In the genomic region with DNA sequence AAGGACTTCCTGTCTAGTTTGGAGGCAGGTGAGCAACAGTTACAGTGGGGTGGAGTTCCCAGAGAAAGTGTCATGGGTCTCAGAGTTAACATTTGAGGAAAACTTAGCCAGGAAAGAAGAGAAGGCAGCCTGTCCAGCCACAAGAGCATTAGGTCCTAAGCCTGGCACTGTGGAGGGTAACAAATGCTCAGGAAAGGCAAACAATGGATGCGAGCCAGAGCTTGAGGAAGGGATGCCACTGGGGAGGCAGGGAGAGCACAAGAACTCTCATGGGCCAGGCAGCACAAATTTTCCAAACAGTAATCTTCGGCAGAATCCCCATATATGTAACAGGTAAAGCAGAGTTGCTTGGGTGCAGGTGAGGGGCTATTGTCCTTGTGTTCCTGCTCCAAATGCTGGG, we compare ENCODE assay signal across 25 cellular contexts. TPM values are rescaled to one million over a fixed set of nuclear protein-coding genes. Genes with fewer than 3 reads are reported as not detected.
"Had no signal": no experiment of that assay in that cellular context is flagged by ENCODE, and none has a peak within 500 bp of the region (broad histone marks: within the 10 kb centered on the region; RNA-seq: fewer than 3 reads in every experiment).

No MANE protein-coding gene starts in this region.

- H3K4me3 Mint-ChIP-seq: naive thymus-derived CD8-positive, alpha-beta T cell; stimulated activated naive B cell treated with anti-CD40 and anti-IgM and Interleukin-4, amounts not matched to agents 10 μg/mL and 1 μg/mL and 100 μg/mL, for 72 hours; stimulated activated naive CD8-positive, alpha-beta T cell treated with anti-CD3 and anti-CD28 coated beads, Interleukin-15, amount 100 ng/mL, for 72 hours had no signal

- H2AFZ ChIP-seq: hepatocyte had no signal

- ATAC-seq: left colon; mucosa of descending colon; naive thymus-derived CD8-positive, alpha-beta T cell; sciatic nerve; stimulated activated naive B cell treated with anti-CD40 and anti-IgM and Interleukin-4, amounts not matched to agents 10 μg/mL and 1 μg/mL and 100 μg/mL, for 72 hours; stimulated activated naive CD8-positive, alpha-beta T cell treated with anti-CD3 and anti-CD28 coated beads, Interleukin-15, amount 100 ng/mL, for 72 hours had no signal

- H3K4me3 ChIP-seq: dorsolateral prefrontal cortex, hepatocyte, mucosa of descending colon, spleen, thoracic aorta had no signal

- H3K9me3 Mint-ChIP-seq: naive thymus-derived CD8-positive, alpha-beta T cell; stimulated activated naive B cell treated with anti-CD40 and anti-IgM and Interleukin-4, amounts not matched to agents 10 μg/mL and 1 μg/mL and 100 μg/mL, for 72 hours; stimulated activated naive CD8-positive, alpha-beta T cell treated with anti-CD3 and anti-CD28 coated beads, Interleukin-15, amount 100 ng/mL, for 72 hours had no signal

- DNase-seq: cortex of kidney; effector CD8-positive, alpha-beta T cell; foreskin melanocyte; head of caudate nucleus; left colon; mucosa of descending colon; naive thymus-derived CD8-positive, alpha-beta T cell; posterior cingulate gyrus; spleen; stimulated activated CD4-positive, alpha-beta T cell treated with anti-CD3 and anti-CD28 coated beads, Interleukin-15, amount 100 ng/mL, for 24 hours; stimulated activated CD4-positive, alpha-beta T cell treated with anti-CD3 and anti-CD28 coated beads, Interleukin-1b, Interleukin-23, amount 100 ng/mL, for 48 hours; stimulated activated CD4-positive, alpha-beta T cell treated with anti-CD3 and anti-CD28 coated beads, Interleukin-4, amount 100 ng/mL, for 24 hours; stimulated activated naive B cell treated with anti-CD40 and anti-IgM and Interleukin-4, amounts not matched to agents 10 μg/mL and 1 μg/mL and 100 μg/mL, for 72 hours; stimulated activated naive CD8-positive, alpha-beta T cell treated with anti-CD3 and anti-CD28 coated beads, Interleukin-15, amount 100 ng/mL, for 72 hours; trophoblast cell had no signal

- H3K27me3 Mint-ChIP-seq: naive thymus-derived CD8-positive, alpha-beta T cell; stimulated activated naive B cell treated with anti-CD40 and anti-IgM and Interleukin-4, amounts not matched to agents 10 μg/mL and 1 μg/mL and 100 μg/mL, for 72 hours; stimulated activated naive CD8-positive, alpha-beta T cell treated with anti-CD3 and anti-CD28 coated beads, Interleukin-15, amount 100 ng/mL, for 72 hours had no signal

- H3K27ac ChIP-seq: dorsolateral prefrontal cortex, hepatocyte, neutrophil, spleen, thoracic aorta had no signal

- H3K4me2 ChIP-seq: hepatocyte had no signal

- H3K9me3 ChIP-seq: mucosa of descending colon, neutrophil, spleen, thoracic aorta had no signal

- H3K79me2 ChIP-seq: hepatocyte had no signal

- H3K27me3 ChIP-seq: dorsolateral prefrontal cortex, hepatocyte, neutrophil, spleen had no signal

- H3K27ac Mint-ChIP-seq: stimulated activated naive B cell treated with anti-CD40 and anti-IgM and Interleukin-4, amounts not matched to agents 10 μg/mL and 1 μg/mL and 100 μg/mL, for 72 hours; stimulated activated naive CD8-positive, alpha-beta T cell treated with anti-CD3 and anti-CD28 coated beads, Interleukin-15, amount 100 ng/mL, for 72 hours had no signal

RNA-seq across cellular contexts. Expression of a gene that starts 8.0 kb away (rescaled TPM):
- total RNA-seq: kidney epithelial cell; left colon; lower leg skin; mucosa of descending colon; naive thymus-derived CD8-positive, alpha-beta T cell; osteocyte; skeletal muscle tissue; thoracic aorta had no signal
- polyA plus RNA-seq: naive thymus-derived CD8-positive, alpha-beta T cell; neural cell had no signal
